7 cellular contexts compared by ENCODE assay signal in the genomic region with DNA sequence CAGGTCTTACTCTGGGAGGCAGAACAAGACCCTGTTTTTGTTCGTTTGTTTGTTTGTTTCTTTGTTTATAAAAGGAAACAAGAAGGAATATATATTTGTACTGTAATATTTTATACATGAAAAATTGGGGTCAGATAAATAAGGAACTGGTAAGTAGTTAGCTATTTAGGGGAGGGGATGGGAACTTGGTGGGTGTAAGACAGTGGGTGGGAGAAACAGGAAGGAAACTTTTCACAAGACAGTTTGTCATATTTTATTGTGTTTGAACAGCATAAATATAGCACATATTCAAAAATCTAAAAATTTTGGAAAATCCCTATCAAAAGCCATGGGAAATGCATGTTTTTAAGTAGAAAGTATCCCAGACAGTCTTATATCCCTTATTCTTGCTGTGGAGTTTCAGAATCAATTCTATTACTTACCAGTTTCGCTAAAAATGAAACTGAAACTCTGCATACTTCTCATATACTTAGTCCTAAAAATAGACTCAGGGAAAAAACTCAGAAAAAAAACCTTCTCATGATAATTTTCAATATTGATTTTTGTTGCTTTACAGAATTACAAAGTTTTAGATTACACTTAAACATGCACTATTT. TPM values are rescaled to one million over a fixed set of nuclear protein-coding genes. Genes with fewer than 3 reads are reported as not detected.
A peak's percentile ranks its signal among the peaks of the same experiment; 100 is the strongest.
DNase-seq lines count a peak whose midpoint lies in the region; ATAC-seq and TF ChIP-seq lines count a peak whose summit lies in the region.

No MANE protein-coding gene starts in this region.

- DNase-seq in OCI-M2 (lab: John Stamatoyannopoulos, UW; ENCODE audit: unreplicated experiment) (no peak), LoVo (ENCODE audit: low spot score) (no peak), mesenteric fat pad (ENCODE audit: low spot score) (no peak)

- H3K36me3 Mint-ChIP-seq in nephron (ENCODE audit: low read depth), result no peaks in the 10 kb centered on the region

- no peaks in the 10 kb centered on the region for H3K27me3 Mint-ChIP-seq in nephron (ENCODE audit: low read depth)

- no peaks in the 10 kb centered on the region for H3K4me1 Mint-ChIP-seq in nephron

- H3K4me3 ChIP-seq in WI38 (ENCODE audit: low read depth, low read length), result peak overlapping the region; percentile 17; the same call in 1 of the 2 replicates

- ATAC-seq in GM19043 (IDR thresholded peaks at IDR 0.05; ENCODE audit: low read depth, unreplicated experiment) (peak; percentile 56), HG02970 (IDR thresholded peaks at IDR 0.05; ENCODE audit: low FRiP score, unreplicated experiment) (peak; percentile 73)

- peak overlapping the region in 2 of 3 experiments; percentile 62 to 69 for H3K27ac Mint-ChIP-seq in nephron

- peaks cover 3% of the 10 kb centered on the region for H3K9me3 Mint-ChIP-seq in nephron

- no peak overlapping the region for H3K4me3 Mint-ChIP-seq in nephron

- TF ChIP-seq CTCF in WI38 (IDR thresholded peaks at IDR 0.05; ENCODE audit: low read depth, low read length) (no peak), nephron (IDR thresholded peaks at IDR 0.05; ENCODE audit: unreplicated experiment in 3 of 3) (no peak)

RNA-seq across cellular contexts. Expression of gene RASGEF1B, which starts 22.3 kb away (rescaled TPM):
- total RNA-seq in mesenteric fat pad, result 32.5 TPM
